In the genomic region with DNA sequence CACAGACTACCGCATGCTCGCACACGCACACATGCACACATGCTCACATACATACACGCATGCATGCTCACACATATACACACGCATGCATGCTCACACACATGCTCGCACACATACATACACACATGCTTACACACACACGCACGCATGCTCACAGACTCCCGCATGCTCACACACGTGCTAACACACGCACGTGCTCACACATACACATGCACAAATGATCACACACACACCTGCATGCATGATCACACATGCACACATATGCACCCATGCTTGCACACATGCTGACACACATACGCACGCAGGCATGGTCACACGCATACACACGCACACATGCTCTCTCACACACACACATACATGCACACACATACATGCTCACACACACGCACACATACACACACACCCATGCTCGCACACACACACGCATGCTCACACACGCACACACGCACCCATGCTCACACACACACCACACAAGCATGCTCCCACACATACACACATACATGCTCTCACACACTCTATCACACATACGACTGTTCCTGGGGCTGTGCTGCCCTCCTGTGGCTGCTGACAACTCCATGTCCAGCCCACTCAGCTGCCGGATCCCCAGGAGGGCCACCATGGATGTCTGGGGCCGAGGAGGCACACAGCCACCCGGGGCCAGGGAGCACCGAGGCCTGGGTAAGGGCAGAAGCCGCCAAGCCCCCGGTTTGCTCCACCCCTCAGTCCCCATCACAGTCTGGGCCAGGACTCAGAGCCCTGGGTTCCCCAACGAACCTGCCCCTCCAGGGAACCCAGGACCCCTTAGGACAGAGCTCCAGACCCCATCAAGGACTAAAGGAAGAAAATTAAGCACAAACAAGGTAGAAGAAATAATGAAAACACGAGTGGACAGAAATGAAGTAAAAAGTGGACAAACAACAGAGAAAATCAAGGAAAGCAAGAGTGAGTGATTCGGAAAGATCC, we compare ENCODE assay signal across 1 cellular context.
TF ChIP-seq lines count a peak whose summit lies in the region.

No MANE protein-coding gene starts in this region.

TF ChIP-seq in GM12878, 131 proteins besides CTCF, POLR2A, EP300 and RAD21 (continued from another document and continues in another):
- TF ChIP-seq, protein P1, sequence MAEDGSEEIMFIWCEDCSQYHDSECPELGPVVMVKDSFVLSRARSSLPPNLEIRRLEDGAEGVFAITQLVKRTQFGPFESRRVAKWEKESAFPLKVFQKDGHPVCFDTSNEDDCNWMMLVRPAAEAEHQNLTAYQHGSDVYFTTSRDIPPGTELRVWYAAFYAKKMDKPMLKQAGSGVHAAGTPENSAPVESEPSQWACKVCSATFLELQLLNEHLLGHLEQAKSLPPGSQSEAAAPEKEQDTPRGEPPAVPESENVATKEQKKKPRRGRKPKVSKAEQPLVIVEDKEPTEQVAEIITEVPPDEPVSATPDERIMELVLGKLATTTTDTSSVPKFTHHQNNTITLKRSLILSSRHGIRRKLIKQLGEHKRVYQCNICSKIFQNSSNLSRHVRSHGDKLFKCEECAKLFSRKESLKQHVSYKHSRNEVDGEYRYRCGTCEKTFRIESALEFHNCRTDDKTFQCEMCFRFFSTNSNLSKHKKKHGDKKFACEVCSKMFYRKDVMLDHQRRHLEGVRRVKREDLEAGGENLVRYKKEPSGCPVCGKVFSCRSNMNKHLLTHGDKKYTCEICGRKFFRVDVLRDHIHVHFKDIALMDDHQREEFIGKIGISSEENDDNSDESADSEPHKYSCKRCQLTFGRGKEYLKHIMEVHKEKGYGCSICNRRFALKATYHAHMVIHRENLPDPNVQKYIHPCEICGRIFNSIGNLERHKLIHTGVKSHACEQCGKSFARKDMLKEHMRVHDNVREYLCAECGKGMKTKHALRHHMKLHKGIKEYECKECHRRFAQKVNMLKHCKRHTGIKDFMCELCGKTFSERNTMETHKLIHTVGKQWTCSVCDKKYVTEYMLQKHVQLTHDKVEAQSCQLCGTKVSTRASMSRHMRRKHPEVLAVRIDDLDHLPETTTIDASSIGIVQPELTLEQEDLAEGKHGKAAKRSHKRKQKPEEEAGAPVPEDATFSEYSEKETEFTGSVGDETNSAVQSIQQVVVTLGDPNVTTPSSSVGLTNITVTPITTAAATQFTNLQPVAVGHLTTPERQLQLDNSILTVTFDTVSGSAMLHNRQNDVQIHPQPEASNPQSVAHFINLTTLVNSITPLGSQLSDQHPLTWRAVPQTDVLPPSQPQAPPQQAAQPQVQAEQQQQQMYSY (CRISPR knock-in tag; IDR thresholded peaks at IDR 0.05), result no peak
- TF ChIP-seq ZNF274 (IDR thresholded peaks at IDR 0.05; ENCODE audit: insufficient read depth, insufficient read length), result no peak
- no peak for TF ChIP-seq JUND (IDR thresholded peaks at IDR 0.05; ENCODE audit: low read depth, low read length)
- TF ChIP-seq RCOR1 (conservative IDR thresholded peaks at IDR 0.05; ENCODE audit: low read depth, low read length), result no peak
- no peak for TF ChIP-seq BRCA1 (IDR thresholded peaks at IDR 0.05; ENCODE audit: low read depth, low read length)
- no peak for TF ChIP-seq MYB (IDR thresholded peaks at IDR 0.05; ENCODE audit: borderline replicate concordance, low read depth, low read length)
- TF ChIP-seq ZSCAN29 (IDR thresholded peaks at IDR 0.05), result no peak
- no peak for TF ChIP-seq SMAD1 (IDR thresholded peaks at IDR 0.05; ENCODE audit: low read depth, partially characterized antibody)
- TF ChIP-seq NFYA (IDR thresholded peaks at IDR 0.05; ENCODE audit: borderline replicate concordance, low read depth, low read length), result no peak
- TF ChIP-seq BHLHE40 (IDR thresholded peaks at IDR 0.05; ENCODE audit: borderline replicate concordance in 1 of 2, low read depth in 2 of 2, low read length in 1 of 2), result peak in 1 of 2 experiments; percentile 54; a peak in 2 of 4 replicates
- no peak for TF ChIP-seq BMI1 (IDR thresholded peaks at IDR 0.05; ENCODE audit: borderline replicate concordance)
- no peak for TF ChIP-seq NR2C1 (IDR thresholded peaks at IDR 0.05)
- TF ChIP-seq ZNF217 (IDR thresholded peaks at IDR 0.05), result no peak
- no peak for TF ChIP-seq ZNF622 (IDR thresholded peaks at IDR 0.05)
- no peak for TF ChIP-seq ETV6 (conservative IDR thresholded peaks at IDR 0.05 in 1 of 2, IDR thresholded peaks at IDR 0.05 in 1 of 2; ENCODE audit: borderline replicate concordance in 1 of 2, low read depth in 1 of 2)
- TF ChIP-seq MEF2B (IDR thresholded peaks at IDR 0.05; ENCODE audit: partially characterized antibody, poor library complexity, severe bottlenecking), result no peak
- no peak for TF ChIP-seq FOS (IDR thresholded peaks at IDR 0.05; ENCODE audit: borderline replicate concordance, extremely low read depth, insufficient read length)
- TF ChIP-seq HDGF (IDR thresholded peaks at IDR 0.05), result peak; percentile 98
- no peak for TF ChIP-seq CBX5 (IDR thresholded peaks at IDR 0.05; ENCODE audit: low read depth)
- TF ChIP-seq TAF1 (IDR thresholded peaks at IDR 0.05; ENCODE audit: borderline replicate concordance, low read depth, low read length), result no peak
- TF ChIP-seq, protein P2, sequence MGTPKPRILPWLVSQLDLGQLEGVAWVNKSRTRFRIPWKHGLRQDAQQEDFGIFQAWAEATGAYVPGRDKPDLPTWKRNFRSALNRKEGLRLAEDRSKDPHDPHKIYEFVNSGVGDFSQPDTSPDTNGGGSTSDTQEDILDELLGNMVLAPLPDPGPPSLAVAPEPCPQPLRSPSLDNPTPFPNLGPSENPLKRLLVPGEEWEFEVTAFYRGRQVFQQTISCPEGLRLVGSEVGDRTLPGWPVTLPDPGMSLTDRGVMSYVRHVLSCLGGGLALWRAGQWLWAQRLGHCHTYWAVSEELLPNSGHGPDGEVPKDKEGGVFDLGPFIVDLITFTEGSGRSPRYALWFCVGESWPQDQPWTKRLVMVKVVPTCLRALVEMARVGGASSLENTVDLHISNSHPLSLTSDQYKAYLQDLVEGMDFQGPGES (IDR thresholded peaks at IDR 0.05), result no peak; the same call in 1 of the 2 replicates
- TF ChIP-seq, protein P3, sequence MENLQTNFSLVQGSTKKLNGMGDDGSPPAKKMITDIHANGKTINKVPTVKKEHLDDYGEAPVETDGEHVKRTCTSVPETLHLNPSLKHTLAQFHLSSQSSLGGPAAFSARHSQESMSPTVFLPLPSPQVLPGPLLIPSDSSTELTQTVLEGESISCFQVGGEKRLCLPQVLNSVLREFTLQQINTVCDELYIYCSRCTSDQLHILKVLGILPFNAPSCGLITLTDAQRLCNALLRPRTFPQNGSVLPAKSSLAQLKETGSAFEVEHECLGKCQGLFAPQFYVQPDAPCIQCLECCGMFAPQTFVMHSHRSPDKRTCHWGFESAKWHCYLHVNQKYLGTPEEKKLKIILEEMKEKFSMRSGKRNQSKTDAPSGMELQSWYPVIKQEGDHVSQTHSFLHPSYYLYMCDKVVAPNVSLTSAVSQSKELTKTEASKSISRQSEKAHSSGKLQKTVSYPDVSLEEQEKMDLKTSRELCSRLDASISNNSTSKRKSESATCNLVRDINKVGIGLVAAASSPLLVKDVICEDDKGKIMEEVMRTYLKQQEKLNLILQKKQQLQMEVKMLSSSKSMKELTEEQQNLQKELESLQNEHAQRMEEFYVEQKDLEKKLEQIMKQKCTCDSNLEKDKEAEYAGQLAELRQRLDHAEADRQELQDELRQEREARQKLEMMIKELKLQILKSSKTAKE (IDR thresholded peaks at IDR 0.05; ENCODE audit: low read depth, poor library complexity, severe bottlenecking), result no peak
- TF ChIP-seq, protein P4, sequence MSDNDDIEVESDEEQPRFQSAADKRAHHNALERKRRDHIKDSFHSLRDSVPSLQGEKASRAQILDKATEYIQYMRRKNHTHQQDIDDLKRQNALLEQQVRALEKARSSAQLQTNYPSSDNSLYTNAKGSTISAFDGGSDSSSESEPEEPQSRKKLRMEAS (IDR thresholded peaks at IDR 0.05; ENCODE audit: low read depth, low read length), result no peak
- TF ChIP-seq EZH2 (IDR thresholded peaks at IDR 0.05; ENCODE audit: borderline replicate concordance, control insufficient read depth, low read depth, low read length), result no peak
- TF ChIP-seq PAX5 (IDR thresholded peaks at IDR 0.05; ENCODE audit: borderline replicate concordance, low read depth, low read length), result peak; percentile 50; the same call in 1 of the 2 replicates
- TF ChIP-seq, protein P5, sequence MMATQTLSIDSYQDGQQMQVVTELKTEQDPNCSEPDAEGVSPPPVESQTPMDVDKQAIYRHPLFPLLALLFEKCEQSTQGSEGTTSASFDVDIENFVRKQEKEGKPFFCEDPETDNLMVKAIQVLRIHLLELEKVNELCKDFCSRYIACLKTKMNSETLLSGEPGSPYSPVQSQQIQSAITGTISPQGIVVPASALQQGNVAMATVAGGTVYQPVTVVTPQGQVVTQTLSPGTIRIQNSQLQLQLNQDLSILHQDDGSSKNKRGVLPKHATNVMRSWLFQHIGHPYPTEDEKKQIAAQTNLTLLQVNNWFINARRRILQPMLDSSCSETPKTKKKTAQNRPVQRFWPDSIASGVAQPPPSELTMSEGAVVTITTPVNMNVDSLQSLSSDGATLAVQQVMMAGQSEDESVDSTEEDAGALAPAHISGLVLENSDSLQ (IDR thresholded peaks at IDR 0.05), result no peak
- TF ChIP-seq CBX3 (IDR thresholded peaks at IDR 0.05; ENCODE audit: borderline replicate concordance, low read depth), result no peak
- no peak for TF ChIP-seq ASH2L (IDR thresholded peaks at IDR 0.05; ENCODE audit: borderline replicate concordance, low read depth)
- no peak for TF ChIP-seq TCF12 (IDR thresholded peaks at IDR 0.05; ENCODE audit: low read depth, low read length)
- no peak for TF ChIP-seq CREB1 (IDR thresholded peaks at IDR 0.05; ENCODE audit: low read depth)
- TF ChIP-seq EGR1 (IDR thresholded peaks at IDR 0.05; ENCODE audit: borderline replicate concordance in 1 of 2, low read depth in 2 of 2, low read length in 2 of 2), result no peak
- TF ChIP-seq, protein P6, sequence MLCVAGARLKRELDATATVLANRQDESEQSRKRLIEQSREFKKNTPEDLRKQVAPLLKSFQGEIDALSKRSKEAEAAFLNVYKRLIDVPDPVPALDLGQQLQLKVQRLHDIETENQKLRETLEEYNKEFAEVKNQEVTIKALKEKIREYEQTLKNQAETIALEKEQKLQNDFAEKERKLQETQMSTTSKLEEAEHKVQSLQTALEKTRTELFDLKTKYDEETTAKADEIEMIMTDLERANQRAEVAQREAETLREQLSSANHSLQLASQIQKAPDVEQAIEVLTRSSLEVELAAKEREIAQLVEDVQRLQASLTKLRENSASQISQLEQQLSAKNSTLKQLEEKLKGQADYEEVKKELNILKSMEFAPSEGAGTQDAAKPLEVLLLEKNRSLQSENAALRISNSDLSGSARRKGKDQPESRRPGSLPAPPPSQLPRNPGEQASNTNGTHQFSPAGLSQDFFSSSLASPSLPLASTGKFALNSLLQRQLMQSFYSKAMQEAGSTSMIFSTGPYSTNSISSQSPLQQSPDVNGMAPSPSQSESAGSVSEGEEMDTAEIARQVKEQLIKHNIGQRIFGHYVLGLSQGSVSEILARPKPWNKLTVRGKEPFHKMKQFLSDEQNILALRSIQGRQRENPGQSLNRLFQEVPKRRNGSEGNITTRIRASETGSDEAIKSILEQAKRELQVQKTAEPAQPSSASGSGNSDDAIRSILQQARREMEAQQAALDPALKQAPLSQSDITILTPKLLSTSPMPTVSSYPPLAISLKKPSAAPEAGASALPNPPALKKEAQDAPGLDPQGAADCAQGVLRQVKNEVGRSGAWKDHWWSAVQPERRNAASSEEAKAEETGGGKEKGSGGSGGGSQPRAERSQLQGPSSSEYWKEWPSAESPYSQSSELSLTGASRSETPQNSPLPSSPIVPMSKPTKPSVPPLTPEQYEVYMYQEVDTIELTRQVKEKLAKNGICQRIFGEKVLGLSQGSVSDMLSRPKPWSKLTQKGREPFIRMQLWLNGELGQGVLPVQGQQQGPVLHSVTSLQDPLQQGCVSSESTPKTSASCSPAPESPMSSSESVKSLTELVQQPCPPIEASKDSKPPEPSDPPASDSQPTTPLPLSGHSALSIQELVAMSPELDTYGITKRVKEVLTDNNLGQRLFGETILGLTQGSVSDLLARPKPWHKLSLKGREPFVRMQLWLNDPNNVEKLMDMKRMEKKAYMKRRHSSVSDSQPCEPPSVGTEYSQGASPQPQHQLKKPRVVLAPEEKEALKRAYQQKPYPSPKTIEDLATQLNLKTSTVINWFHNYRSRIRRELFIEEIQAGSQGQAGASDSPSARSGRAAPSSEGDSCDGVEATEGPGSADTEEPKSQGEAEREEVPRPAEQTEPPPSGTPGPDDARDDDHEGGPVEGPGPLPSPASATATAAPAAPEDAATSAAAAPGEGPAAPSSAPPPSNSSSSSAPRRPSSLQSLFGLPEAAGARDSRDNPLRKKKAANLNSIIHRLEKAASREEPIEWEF (IDR thresholded peaks at IDR 0.05; ENCODE audit: insufficient replicate concordance, low read depth, low read length), result no peak
- TF ChIP-seq, protein P7, sequence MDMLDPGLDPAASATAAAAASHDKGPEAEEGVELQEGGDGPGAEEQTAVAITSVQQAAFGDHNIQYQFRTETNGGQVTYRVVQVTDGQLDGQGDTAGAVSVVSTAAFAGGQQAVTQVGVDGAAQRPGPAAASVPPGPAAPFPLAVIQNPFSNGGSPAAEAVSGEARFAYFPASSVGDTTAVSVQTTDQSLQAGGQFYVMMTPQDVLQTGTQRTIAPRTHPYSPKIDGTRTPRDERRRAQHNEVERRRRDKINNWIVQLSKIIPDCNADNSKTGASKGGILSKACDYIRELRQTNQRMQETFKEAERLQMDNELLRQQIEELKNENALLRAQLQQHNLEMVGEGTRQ (IDR thresholded peaks at IDR 0.05; ENCODE audit: borderline replicate concordance, low read depth, low read length), result no peak
- no peak for TF ChIP-seq SMAD5 (IDR thresholded peaks at IDR 0.05; ENCODE audit: low read depth)
- TF ChIP-seq ESRRA (IDR thresholded peaks at IDR 0.05; ENCODE audit: low read length), result no peak
- TF ChIP-seq PML (IDR thresholded peaks at IDR 0.05; ENCODE audit: low read length), result no peak
- TF ChIP-seq DPF2 (IDR thresholded peaks at IDR 0.05), result no peak
- TF ChIP-seq TBL1XR1 (IDR thresholded peaks at IDR 0.05; ENCODE audit: low read depth, low read length), result no peak
- TF ChIP-seq NR2F1 (conservative IDR thresholded peaks at IDR 0.05), result no peak
- TF ChIP-seq CHD2 (IDR thresholded peaks at IDR 0.05; ENCODE audit: borderline replicate concordance, low read depth, low read length), result no peak
- no peak for TF ChIP-seq TCF7 (IDR thresholded peaks at IDR 0.05; ENCODE audit: borderline replicate concordance)
- no peak for TF ChIP-seq SMARCA5 (IDR thresholded peaks at IDR 0.05)
- TF ChIP-seq MYC (IDR thresholded peaks at IDR 0.05; ENCODE audit: insufficient read depth, insufficient read length, insufficient replicate concordance, low read length, severe bottlenecking), result no peak
- peak; percentile 85 for TF ChIP-seq SMC3 (IDR thresholded peaks at IDR 0.05; ENCODE audit: borderline replicate concordance, low read length)
- no peak; the same call in 1 of the 2 replicates for TF ChIP-seq BACH1 (IDR thresholded peaks at IDR 0.05; ENCODE audit: borderline replicate concordance)
- no peak for TF ChIP-seq ZNF384 (IDR thresholded peaks at IDR 0.05; ENCODE audit: borderline replicate concordance, low read depth, low read length)
- TF ChIP-seq STAT3 (IDR thresholded peaks at IDR 0.05; ENCODE audit: low read depth, low read length), result no peak
- no peak for TF ChIP-seq KDM1A (IDR thresholded peaks at IDR 0.05; ENCODE audit: borderline replicate concordance)
